9 cellular contexts compared by ENCODE assay signal in the genomic region with DNA sequence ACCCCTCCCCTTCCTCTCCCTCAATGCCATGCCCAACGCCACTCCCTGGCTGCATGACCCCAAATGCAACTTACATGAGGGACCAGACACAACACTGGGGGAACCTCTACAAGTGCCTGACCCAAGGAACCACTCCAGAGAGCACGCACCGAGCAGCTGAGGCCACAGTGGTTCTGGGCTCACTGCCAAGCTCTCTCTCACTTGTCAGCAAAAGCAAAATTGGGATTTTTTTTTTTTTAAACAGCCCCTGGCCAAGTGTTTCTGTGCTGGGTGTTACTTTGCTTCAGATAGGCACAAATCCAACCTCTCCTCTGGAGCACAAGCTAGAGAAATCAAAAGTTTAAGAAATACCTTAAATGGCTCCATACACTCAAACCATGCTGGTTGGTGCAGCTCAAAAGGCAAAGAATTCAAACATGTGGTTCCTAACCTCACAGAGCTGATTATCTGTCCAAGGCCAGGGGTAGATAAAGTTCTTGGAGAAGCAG.
A peak's percentile ranks its signal among the peaks of the same experiment; 100 is the strongest.
DNase-seq lines count a peak whose midpoint lies in the region; ATAC-seq and TF ChIP-seq lines count a peak whose summit lies in the region.
"Had no signal": no experiment of that assay in that cellular context is flagged by ENCODE, and none has a peak within 500 bp of the region (broad histone marks: within the 10 kb centered on the region; RNA-seq: fewer than 3 reads in every experiment).

No MANE protein-coding gene starts in this region.

- ATAC-seq in heart right ventricle: peak; percentile 78 to 87 (median 84)
- no peak for ATAC-seq in GM19452 (IDR thresholded peaks at IDR 0.05; ENCODE audit: unreplicated experiment)
- ATAC-seq in activated CD4-positive, CD25-positive, alpha-beta regulatory T cell treated with anti-CD3 and anti-CD28 coated beads, Interleukin-2, amount 50 U/mL, for 24 hours: no peak
- ATAC-seq in GM18519 (IDR thresholded peaks at IDR 0.05; ENCODE audit: low FRiP score, unreplicated experiment): no peak

- DNase-seq in NCI-H2227 (lab: John Stamatoyannopoulos, UW; ENCODE audit: unreplicated experiment): peak; percentile 7
- DNase-seq in NCI-H2227 treated with DMSO at 0.1 percent for 48 hours (lab: John Stamatoyannopoulos, UW): no peak
- DNase-seq in RPMI7951 (ENCODE audit: low read depth): peak; percentile 81
- peak; percentile 63 to 80 for DNase-seq in heart right ventricle
- peak in 45 of 49 donors; percentile 5 to 72 (median 35) for DNase-seq in substantia nigra (lab: John Stamatoyannopoulos, UW)

- H3K36me3 ChIP-seq in heart right ventricle: no peaks in the 10 kb centered on the region

- 4 to 8% methylated on average over 3 of the region's 3 CpGs for WGBS in heart right ventricle, 2 donors

- no peak for TF ChIP-seq CTCF in heart right ventricle (IDR thresholded peaks at IDR 0.05)

- no peak overlapping the region for H3K4me3 ChIP-seq in heart right ventricle
- H3K4me3 ChIP-seq: skin epidermis had no signal

- H3K4me1 ChIP-seq in heart right ventricle: peaks cover 0 to 23% (median 17%) of the 10 kb centered on the region in 9 donors

- intact Hi-C loops in heart right ventricle (cut with DNase I): no loop called here

- H3K9me3 ChIP-seq in heart right ventricle: no peaks in the 10 kb centered on the region

- H3K27me3 ChIP-seq in heart right ventricle: peaks cover 0 to 6% (median 0%) of the 10 kb centered on the region in 7 donors

- H3K27ac ChIP-seq in heart right ventricle: no peak overlapping the region
- H3K27ac ChIP-seq in substantia nigra (ENCODE audit: low read depth, low read length, poor library complexity, severe bottlenecking): no peak overlapping the region
- H3K27ac ChIP-seq: skin epidermis had no signal

Comparison
In these comparisons a context has a peak if more than half of its experiments do, and no peak if none do; other contexts are left out.
1. ATAC-seq: peak in heart right ventricle (8 of 8); none in GM19452 (single experiment), activated CD4-positive, CD25-positive, alpha-beta regulatory T cell treated with anti-CD3 and anti-CD28 coated beads, Interleukin-2, amount 50 U/mL, for 24 hours (0 of 2) and GM18519 (single experiment).